ENCODE assay signal across 9 cellular contexts in the genomic region with DNA sequence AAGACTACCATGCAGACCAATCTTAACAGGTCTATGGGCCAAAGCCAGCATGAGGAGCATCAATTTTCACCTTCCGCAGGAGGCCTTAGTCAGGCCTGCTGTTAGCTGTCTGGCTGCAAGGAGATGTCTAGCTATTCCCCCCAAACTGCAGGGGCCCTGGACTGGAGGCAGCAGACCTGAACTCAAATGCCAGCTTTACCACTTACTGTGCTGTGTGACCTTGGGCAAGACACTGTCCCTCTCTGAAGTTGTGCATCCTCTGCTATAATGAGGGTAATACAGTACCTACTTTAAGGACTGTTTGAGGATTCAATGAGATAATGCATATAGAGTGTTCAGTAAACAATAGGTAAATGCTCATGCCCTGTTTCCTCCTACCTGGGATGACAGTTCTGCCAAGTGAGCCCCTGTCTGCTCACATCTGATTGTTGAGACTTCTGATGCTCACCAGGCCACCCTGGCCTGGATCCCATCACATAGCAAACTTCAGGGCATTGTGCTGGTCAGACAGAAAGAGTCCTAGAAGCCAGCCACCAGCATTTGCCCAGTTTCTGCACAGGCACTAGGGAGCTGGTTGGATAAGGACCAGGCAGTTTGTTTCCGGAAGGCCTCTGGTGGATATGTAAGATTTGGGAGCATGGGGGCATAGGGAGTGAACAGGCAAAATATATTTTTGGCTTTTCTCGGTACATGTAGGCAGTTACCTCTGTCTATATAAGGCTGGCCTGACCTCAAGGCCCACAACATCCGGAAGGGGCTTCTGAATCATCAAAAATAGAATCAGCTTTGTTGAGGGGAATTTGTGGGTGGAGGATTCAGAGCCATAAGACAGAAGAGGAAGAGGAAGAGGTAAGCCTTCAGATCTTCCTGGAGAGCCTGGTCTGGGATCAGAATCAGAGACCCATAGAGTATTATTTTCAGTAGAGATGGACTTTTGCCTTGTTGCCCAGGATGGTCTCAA. TPM values are rescaled to one million over a fixed set of nuclear protein-coding genes. Genes with fewer than 3 reads are reported as not detected.
DNase-seq lines count a peak whose midpoint lies in the region; ATAC-seq and TF ChIP-seq lines count a peak whose summit lies in the region.
"Had no signal": no experiment of that assay in that cellular context is flagged by ENCODE, and none has a peak within 500 bp of the region (broad histone marks: within the 10 kb centered on the region; RNA-seq: fewer than 3 reads in every experiment).

No MANE protein-coding gene starts in this region.

- H3K79me2 ChIP-seq in MM.1S (ENCODE audit: low read length): no peaks in the 10 kb centered on the region

- H3K27ac Mint-ChIP-seq in dendritic cell treated with granulocyte-macrophage colony-stimulating factor and Interleukin-4, amounts not matched to agents 40 ng/mL and 50 ng/mL, for 4 days: peak overlapping the region; percentile 80

- ATAC-seq in GM21619 (IDR thresholded peaks at IDR 0.05; ENCODE audit: unreplicated experiment): peak; percentile 71
- ATAC-seq in gastrocnemius medialis: no peak

- no peak for TF ChIP-seq CTCF in MM.1S (IDR thresholded peaks at IDR 0.05; ENCODE audit: low read length)
- no peak for TF ChIP-seq CTCF in gastrocnemius medialis (IDR thresholded peaks at IDR 0.05 in 4 of 5, conservative IDR thresholded peaks at IDR 0.05 in 1 of 5)

- H3K9me3 Mint-ChIP-seq in dendritic cell treated with granulocyte-macrophage colony-stimulating factor and Interleukin-4, amounts not matched to agents 40 ng/mL and 50 ng/mL, for 4 days: no peaks in the 10 kb centered on the region

- H3K4me3 Mint-ChIP-seq in dendritic cell treated with granulocyte-macrophage colony-stimulating factor and Interleukin-4, amounts not matched to agents 40 ng/mL and 50 ng/mL, for 4 days: no peak overlapping the region

- no peaks in the 10 kb centered on the region for H4K20me1 ChIP-seq in MM.1S (ENCODE audit: insufficient read depth, low read length)

- H3K36me3 ChIP-seq in MM.1S (replicated peaks; ENCODE audit: insufficient read depth, low read length) (no peaks in the 10 kb centered on the region), gastrocnemius medialis (no peaks in the 10 kb centered on the region)

- peak overlapping the region; percentile 9; the same call in 1 of the 2 replicates for H2AFZ ChIP-seq in MM.1S (ENCODE audit: low read length)

- no peaks in the 10 kb centered on the region for H3K36me3 Mint-ChIP-seq in dendritic cell treated with granulocyte-macrophage colony-stimulating factor and Interleukin-4, amounts not matched to agents 40 ng/mL and 50 ng/mL, for 4 days (ENCODE audit: low read depth)

- H3K4me1 ChIP-seq in MM.1S (ENCODE audit: low read length): peaks cover 93% of the 10 kb centered on the region
- H3K4me1 ChIP-seq in gastrocnemius medialis: no peaks in the 10 kb centered on the region

- in situ Hi-C loops in gastrocnemius medialis (cut with MboI; ENCODE audit: low sequenced_read_pairs in 4 of 4): no loop called here

- intact Hi-C loops in dendritic cell treated with granulocyte-macrophage colony-stimulating factor and Interleukin-4, amounts not matched to agents 40 ng/mL and 50 ng/mL, for 4 days (cut with micrococcal nuclease): no loop called here
- intact Hi-C loops in gastrocnemius medialis (cut with DNase I; ENCODE audit: low total_unique reads): no loop called here

- peak overlapping the region; percentile 55 for H3K9ac ChIP-seq in MM.1S (ENCODE audit: low read length)

- TF ChIP-seq POLR2A in gastrocnemius medialis (IDR thresholded peaks at IDR 0.05): no peak

- DNase-seq in GF-D8 (lab: John Stamatoyannopoulos, UW) (peak; percentile 20), MM.1S (peak; percentile 92), HUDEP-2 (lab: John Stamatoyannopoulos, UW; ENCODE audit: unreplicated experiment in 76 of 76) (no peak), glomerular visceral epithelial cell (ENCODE audit: extremely low spot score) (no peak), GOT3 (lab: John Stamatoyannopoulos, UW) (no peak), gastrocnemius medialis (no peak)

- H3K27ac ChIP-seq in MM.1S (ENCODE audit: low read length) (peak overlapping the region; percentile 92), gastrocnemius medialis (no peak overlapping the region)

- H3K4me1 Mint-ChIP-seq in dendritic cell treated with granulocyte-macrophage colony-stimulating factor and Interleukin-4, amounts not matched to agents 40 ng/mL and 50 ng/mL, for 4 days (ENCODE audit: low read depth): peaks cover 50% of the 10 kb centered on the region

- no peaks in the 10 kb centered on the region for H3K27me3 ChIP-seq in MM.1S (replicated peaks; ENCODE audit: insufficient read depth, low read length)
- H3K27me3 ChIP-seq in gastrocnemius medialis: no peaks in the 10 kb centered on the region

- peaks cover 52% of the 10 kb centered on the region for H3F3A ChIP-seq in MM.1S (ENCODE audit: insufficient read depth, low read length)

- H3K4me3 ChIP-seq in MM.1S (ENCODE audit: low read length): peak overlapping the region; percentile 12; the same call in 1 of the 2 replicates
- H3K4me3 ChIP-seq in gastrocnemius medialis: no peak overlapping the region

- H3K4me2 ChIP-seq in MM.1S (ENCODE audit: low read depth, low read length): peak overlapping the region; percentile 62

- no peaks in the 10 kb centered on the region for H3K9me2 ChIP-seq in MM.1S (replicated peaks; ENCODE audit: insufficient read depth, low read length)

- peaks cover 25% of the 10 kb centered on the region for H3K27me3 Mint-ChIP-seq in dendritic cell treated with granulocyte-macrophage colony-stimulating factor and Interleukin-4, amounts not matched to agents 40 ng/mL and 50 ng/mL, for 4 days

- no peaks in the 10 kb centered on the region for H3K9me3 ChIP-seq in MM.1S (replicated peaks; ENCODE audit: insufficient read depth, low read length)
- no peaks in the 10 kb centered on the region for H3K9me3 ChIP-seq in gastrocnemius medialis

RNA-seq across cellular contexts. Expression of a gene that starts 2.3 kb away (rescaled TPM):
- total RNA-seq in gastrocnemius medialis: not detected
- total RNA-seq: skeletal muscle tissue had no signal

RNA-seq across cellular contexts. Expression of a gene that starts 39.4 kb away (rescaled TPM):
- total RNA-seq in gastrocnemius medialis: under 1 TPM in 2 of 4 donors, not detected in 2; 0.15 to 0.18 TPM

Comparison
In these comparisons a context has a peak if more than half of its experiments do, and no peak if none do; other contexts are left out.
1. DNase-seq: peak in GF-D8 (single experiment) and MM.1S (single experiment); none in HUDEP-2 (0 of 76), glomerular visceral epithelial cell (single experiment), GOT3 (single experiment) and gastrocnemius medialis (0 of 2).